In genomic region chr13:40597735-40598365, GRCh38 we compare ENCODE assay signal across 11 cellular contexts.
DNase-seq lines count a peak whose midpoint lies in the region; ATAC-seq, FAIRE-seq and TF ChIP-seq lines count a peak whose summit lies in the region.
"Had no signal": no experiment of that assay in that cellular context is flagged by ENCODE, and none has a peak within 500 bp of the region (broad histone marks: within the 10 kb centered on the region; RNA-seq: fewer than 3 reads in every experiment).

No MANE protein-coding gene starts in this region.

- no peak for DNase-seq in H9
- DNase-seq in activated naive CD4-positive, alpha-beta T cell treated with anti-CD3 and anti-CD28 coated beads, Interleukin-2, amount 50 U/mL, for 72 hours (ENCODE audit: low spot score in 2 of 2): no peak
- no peak for DNase-seq in right atrium auricular region (ENCODE audit: low spot score)
- DNase-seq in gastrocnemius medialis: no peak
- DNase-seq in spleen: no peak
- no peak for DNase-seq in NCI-H2107 treated with DMSO at 0.1 percent for 48 hours (lab: John Stamatoyannopoulos, UW; ENCODE audit: unreplicated experiment)
- no peak for DNase-seq in frontal cortex (ENCODE audit: low spot score in 2 of 2)
- no peak for DNase-seq in NCI-H2029 treated with DMSO at 0.1 percent for 48 hours (lab: John Stamatoyannopoulos, UW)
- DNase-seq: dermis blood vessel endothelial cell had no signal

- no peak overlapping the region for H3K56ac ChIP-seq in H9 (ENCODE audit: insufficient read length, low read depth, low read length)

- peak overlapping the region; percentile 12 to 56 (median 51); a peak in 6 of 7 replicates for H3K27ac Mint-ChIP-seq in H9
- H3K27ac Mint-ChIP-seq in activated naive CD4-positive, alpha-beta T cell treated with anti-CD3 and anti-CD28 coated beads, Interleukin-2, amount 50 U/mL, for 72 hours: peak overlapping the region; percentile 77 to 88
- H3K27ac Mint-ChIP-seq: T-helper 1 cell treated with Interleukin-12 subunit alpha and Interleukin-12 subunit beta and Interleukin-4 antibody, amounts not matched to agents 30 μg/mL and 1 μg/mL, for 36 hours had no signal

- no peaks in the 10 kb centered on the region for H3K23me2 ChIP-seq in H9 (ENCODE audit: insufficient read length, low read depth, low read length, poor library complexity, severe bottlenecking)

- no CpG with 5 or more reads among the region's 11 CpGs for WGBS in H9 (ENCODE audit: extremely low coverage, insufficient read length, low lambda C conversion rate)
- WGBS in spleen, 5 donors: 76 to 85% (median 82%) methylated on average over 11 of the region's 11 CpGs

- H3K9me3 ChIP-seq in H9 (ENCODE audit: control insufficient read depth, low read depth, low read length): no peaks in the 10 kb centered on the region
- no peaks in the 10 kb centered on the region for H3K9me3 ChIP-seq in right atrium auricular region
- no peaks in the 10 kb centered on the region for H3K9me3 ChIP-seq in gastrocnemius medialis
- H3K9me3 ChIP-seq in spleen: no peaks in the 10 kb centered on the region
- H3K9me3 ChIP-seq: neutrophil had no signal

- H3K4me3 ChIP-seq in right atrium auricular region: no peak overlapping the region
- H3K4me3 ChIP-seq in gastrocnemius medialis: peak overlapping the region in 3 of 4 donors; percentile 18 to 37 (median 19)
- no peak overlapping the region for H3K4me3 ChIP-seq in spleen

- no peak overlapping the region for H2BK20ac ChIP-seq in H9 (ENCODE audit: low read depth, low read length, poor library complexity, severe bottlenecking)

- ATAC-seq in activated naive CD4-positive, alpha-beta T cell treated with anti-CD3 and anti-CD28 coated beads, Interleukin-2, amount 50 U/mL, for 72 hours: no peak
- ATAC-seq in gastrocnemius medialis: peak in 1 of 2 donors; percentile 18

- no peak overlapping the region for H3K18ac ChIP-seq in H9 (ENCODE audit: insufficient read length, low read depth, low read length)

- no peak overlapping the region for H3K4ac ChIP-seq in H9 (ENCODE audit: low read depth, low read length)

- H3K4me2 ChIP-seq in H9 (ENCODE audit: insufficient read depth, insufficient read length, low read length): no peak overlapping the region

- no peak for FAIRE-seq in frontal cortex (lab: Jason Lieb, UNC)

- H3K4me1 Mint-ChIP-seq in H9: peaks cover 72 to 73% of the 10 kb centered on the region in 2 experiments

- no peak overlapping the region for H4K91ac ChIP-seq in H9 (ENCODE audit: insufficient read length, low read depth, low read length)

- no peaks in the 10 kb centered on the region for H3K9me3 Mint-ChIP-seq in H9
- no peaks in the 10 kb centered on the region for H3K9me3 Mint-ChIP-seq in activated naive CD4-positive, alpha-beta T cell treated with anti-CD3 and anti-CD28 coated beads, Interleukin-2, amount 50 U/mL, for 72 hours
- H3K9me3 Mint-ChIP-seq: T-helper 1 cell treated with Interleukin-12 subunit alpha and Interleukin-12 subunit beta and Interleukin-4 antibody, amounts not matched to agents 30 μg/mL and 1 μg/mL, for 36 hours had no signal

- H2BK15ac ChIP-seq in H9 (ENCODE audit: low read depth, low read length): no peak overlapping the region

- no peak overlapping the region for H2BK12ac ChIP-seq in H9 (ENCODE audit: insufficient read length, low read depth, low read length)

- no peak overlapping the region for H3K4me3 Mint-ChIP-seq in H9
- H3K4me3 Mint-ChIP-seq: T-helper 1 cell treated with Interleukin-12 subunit alpha and Interleukin-12 subunit beta and Interleukin-4 antibody, amounts not matched to agents 30 μg/mL and 1 μg/mL, for 36 hours had no signal

- H3K79me2 ChIP-seq in H9 (ENCODE audit: insufficient read depth, low read length): peaks cover 53% of the 10 kb centered on the region; the same call in 1 of the 2 replicates

- H3K79me1 ChIP-seq in H9 (ENCODE audit: insufficient read depth, low read depth, low read length, poor library complexity, severe bottlenecking): peaks cover 6% of the 10 kb centered on the region

- TF ChIP-seq POLR2A in gastrocnemius medialis (IDR thresholded peaks at IDR 0.05) (no peak), spleen (IDR thresholded peaks at IDR 0.05) (no peak)

- H2BK120ac ChIP-seq in H9 (ENCODE audit: low read depth, low read length, poor library complexity, severe bottlenecking): no peak overlapping the region

- H3K9ac ChIP-seq in H9 (ENCODE audit: extremely low read depth, insufficient read length, low read length): no peak overlapping the region

- no peak overlapping the region for H3T11ph ChIP-seq in H9 (ENCODE audit: low read length)

- no peaks in the 10 kb centered on the region for H3K27me3 ChIP-seq in H9 (ENCODE audit: insufficient read depth, low read length)
- no peaks in the 10 kb centered on the region for H3K27me3 ChIP-seq in right atrium auricular region
- no peaks in the 10 kb centered on the region for H3K27me3 ChIP-seq in gastrocnemius medialis
- no peaks in the 10 kb centered on the region for H3K27me3 ChIP-seq in spleen (replicated peaks in 1 of 7)
- H3K27me3 ChIP-seq: neutrophil had no signal

- H3K36me3 ChIP-seq in right atrium auricular region: no peaks in the 10 kb centered on the region
- H3K36me3 ChIP-seq in gastrocnemius medialis: no peaks in the 10 kb centered on the region
- H3K36me3 ChIP-seq in spleen: no peaks in the 10 kb centered on the region
- H3K36me3 ChIP-seq: neutrophil had no signal

- H2AFZ ChIP-seq in H9 (ENCODE audit: low read length): no peak overlapping the region

- intact Hi-C loops in gastrocnemius medialis (cut with DNase I; ENCODE audit: low total_unique reads) (loop anchor here (2.0 to 5.0 kb wide), 3 partner anchors 47 to 361 kb away; no protein-coding TSS in a partner anchor), spleen (cut with DNase I; ENCODE audit: low total_unique reads) (no loop called here)

- peaks cover 2% of the 10 kb centered on the region for H4K20me1 ChIP-seq in H9 (ENCODE audit: control insufficient read depth, insufficient read depth, insufficient read length)

- H2BK5ac ChIP-seq in H9 (ENCODE audit: insufficient read length, low read length): no peak overlapping the region

- H2AK5ac ChIP-seq in H9 (ENCODE audit: insufficient read length, low read length): no peak overlapping the region

- in situ Hi-C loops in gastrocnemius medialis (cut with MboI; ENCODE audit: low sequenced_read_pairs in 4 of 4): loop anchor here in 1 of 4 donors (10.0 kb wide), 1 partner anchor 47 kb away; no protein-coding TSS in a partner anchor

- no peak overlapping the region for H4K8ac ChIP-seq in H9 (replicated peaks; ENCODE audit: insufficient read length, low read depth, low read length)

- TF ChIP-seq CTCF in H9 (conservative IDR thresholded peaks at IDR 0.05) (no peak), right atrium auricular region (IDR thresholded peaks at IDR 0.05) (no peak), gastrocnemius medialis (IDR thresholded peaks at IDR 0.05 in 4 of 5, conservative IDR thresholded peaks at IDR 0.05 in 1 of 5) (no peak), spleen (IDR thresholded peaks at IDR 0.05 in 8 of 11, conservative IDR thresholded peaks at IDR 0.05 in 3 of 11) (no peak)

- H3K36me3 Mint-ChIP-seq in H9 (ENCODE audit: insufficient read depth in 1 of 3, low read depth in 3 of 3): peaks cover 0 to 8% (median 0%) of the 10 kb centered on the region in 3 experiments; a peak in 2 of 7 replicates
- no peaks in the 10 kb centered on the region for H3K36me3 Mint-ChIP-seq in activated naive CD4-positive, alpha-beta T cell treated with anti-CD3 and anti-CD28 coated beads, Interleukin-2, amount 50 U/mL, for 72 hours

- H3K27me3 Mint-ChIP-seq in H9 (ENCODE audit: low read depth): no peaks in the 10 kb centered on the region

- H3K14ac ChIP-seq in H9 (ENCODE audit: insufficient read depth, low read length): no peak overlapping the region

- H4K5ac ChIP-seq in H9 (ENCODE audit: insufficient read length, low read depth, low read length): no peak overlapping the region

- H3K27ac ChIP-seq in H9 (ENCODE audit: insufficient read length, low read depth, low read length) (no peak overlapping the region), right atrium auricular region (peak overlapping the region; percentile 24 to 49), gastrocnemius medialis (peak overlapping the region; percentile 83 to 89 (median 86)), spleen (peak overlapping the region in 4 of 8 donors; percentile 48 to 74 (median 63))
- H3K27ac ChIP-seq: neutrophil had no signal

- H3K23ac ChIP-seq in H9 (ENCODE audit: insufficient read length, low read depth, low read length): no peak overlapping the region

- H3K4me1 ChIP-seq in H9 (ENCODE audit: insufficient read depth, low read length) (peaks cover 9% of the 10 kb centered on the region; the same call in 1 of the 2 replicates), right atrium auricular region (peaks cover 0 to 42% of the 10 kb centered on the region in 2 donors), gastrocnemius medialis (peaks cover 97 to 100% of the 10 kb centered on the region in 2 donors), spleen (peaks cover 34 to 100% (median 77%) of the 10 kb centered on the region in 6 donors)

Comparison
In these comparisons a context has a peak if more than half of its experiments do, and no peak if none do; other contexts are left out.
1. H3K4me3 ChIP-seq: peak in gastrocnemius medialis (3 of 4); none in right atrium auricular region (0 of 2) and spleen (0 of 8).